ENCODE assay signal across 13 cellular contexts in the genomic region with DNA sequence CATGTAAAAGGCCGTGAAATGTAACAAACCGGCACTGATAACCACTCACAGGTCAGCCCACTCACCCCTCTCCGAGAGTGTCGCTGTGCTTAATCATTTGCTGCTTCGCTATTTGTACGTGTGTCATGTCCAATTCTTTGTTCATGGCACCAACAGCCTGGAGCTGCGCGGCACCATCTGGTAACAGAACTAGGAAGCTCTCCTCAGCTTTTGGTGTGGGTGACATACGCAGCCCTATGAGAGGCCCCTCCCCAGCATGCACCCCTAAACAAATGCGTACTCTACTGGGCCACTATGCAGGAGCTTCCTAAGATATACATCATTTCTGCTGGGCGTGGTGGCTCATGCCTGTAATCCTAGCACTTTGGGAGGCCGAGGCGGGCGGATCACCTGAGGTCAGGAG. TPM values are rescaled to one million over a fixed set of nuclear protein-coding genes. Genes with fewer than 3 reads are reported as not detected.
A peak's percentile ranks its signal among the peaks of the same experiment; 100 is the strongest.
DNase-seq lines count a peak whose midpoint lies in the region; ATAC-seq and TF ChIP-seq lines count a peak whose summit lies in the region.
"Had no signal": no experiment of that assay in that cellular context is flagged by ENCODE, and none has a peak within 500 bp of the region (broad histone marks: within the 10 kb centered on the region; RNA-seq: fewer than 3 reads in every experiment).

No MANE protein-coding gene starts in this region.

- intact Hi-C loops in CD8-positive, alpha-beta T cell (cut with DNase I, micrococcal nuclease) = loop anchor here (1.0 to 2.0 kb wide), 3 partner anchors 20 to 130 kb away; partner anchors contain the start of gene TEX2 (in 1 of the 2)

- peak overlapping the region; percentile 56 for H3K4me3 ChIP-seq in CD8-positive, alpha-beta T cell (ENCODE audit: low read depth, low read length)
- H3K4me3 ChIP-seq in coronary artery = no peak overlapping the region
- H3K4me3 ChIP-seq: gastrocnemius medialis had no signal

- H3K9me3 Mint-ChIP-seq in CD8-positive, alpha-beta T cell = no peaks in the 10 kb centered on the region
- no peaks in the 10 kb centered on the region for H3K9me3 Mint-ChIP-seq in activated naive CD8-positive, alpha-beta T cell (ENCODE audit: low read depth)
- no peaks in the 10 kb centered on the region for H3K9me3 Mint-ChIP-seq in neural crest cell

- peaks cover 25% of the 10 kb centered on the region for H3K36me3 Mint-ChIP-seq in CD8-positive, alpha-beta T cell
- H3K36me3 Mint-ChIP-seq in T-helper 17 cell (ENCODE audit: low read depth) (no peaks in the 10 kb centered on the region), neural crest cell (ENCODE audit: low read depth) (no peaks in the 10 kb centered on the region)
- peaks cover 9% of the 10 kb centered on the region for H3K36me3 Mint-ChIP-seq in activated naive CD8-positive, alpha-beta T cell
- H3K36me3 Mint-ChIP-seq: brain had no signal

- TF ChIP-seq CTCF in CD8-positive, alpha-beta T cell (IDR thresholded peaks at IDR 0.05) = no peak
- TF ChIP-seq CTCF in neural crest cell (conservative IDR thresholded peaks at IDR 0.05) (no peak), coronary artery (IDR thresholded peaks at IDR 0.05) (no peak)

- peak; percentile 76 for ATAC-seq in CD8-positive, alpha-beta T cell
- ATAC-seq in T-helper 17 cell (no peak), HG02623 (IDR thresholded peaks at IDR 0.05; ENCODE audit: unreplicated experiment) (no peak), HG02610 (IDR thresholded peaks at IDR 0.05; ENCODE audit: unreplicated experiment) (no peak)
- ATAC-seq: gastrocnemius medialis had no signal

- peak overlapping the region; percentile 60 for H3K27ac ChIP-seq in CD8-positive, alpha-beta T cell (ENCODE audit: low read depth, low read length)
- no peak overlapping the region for H3K27ac ChIP-seq in coronary artery

- peak overlapping the region; percentile 87 for H3K4me3 Mint-ChIP-seq in CD8-positive, alpha-beta T cell
- H3K4me3 Mint-ChIP-seq in T-helper 17 cell (no peak overlapping the region), neural crest cell (no peak overlapping the region)
- peak overlapping the region; percentile 87 for H3K4me3 Mint-ChIP-seq in activated naive CD8-positive, alpha-beta T cell
- H3K4me3 Mint-ChIP-seq: brain had no signal

- H3K4me1 ChIP-seq in CD8-positive, alpha-beta T cell (ENCODE audit: insufficient read depth, low read length) = peaks cover 79% of the 10 kb centered on the region
- H3K4me1 ChIP-seq: gastrocnemius medialis had no signal

- CTCF ChIA-PET in CD8-positive, alpha-beta T cell (lab: Charles Lee) = interaction anchor here (0.5 to 10.1 kb wide), 6 partner anchors 19 to 345 kb away, joined by 3 to 119 read pairs (median 3); no protein-coding TSS in a partner anchor

- peak overlapping the region; percentile 96 for H3K27ac Mint-ChIP-seq in CD8-positive, alpha-beta T cell
- H3K27ac Mint-ChIP-seq in T-helper 17 cell = peak overlapping the region; percentile 16
- peak overlapping the region; percentile 99 for H3K27ac Mint-ChIP-seq in activated naive CD8-positive, alpha-beta T cell
- peak overlapping the region; percentile 45 for H3K27ac Mint-ChIP-seq in neural crest cell (ENCODE audit: unreplicated experiment)
- H3K27ac Mint-ChIP-seq: brain had no signal

- peaks cover 61% of the 10 kb centered on the region for H3K4me1 Mint-ChIP-seq in CD8-positive, alpha-beta T cell (ENCODE audit: low read depth)
- peaks cover 7% of the 10 kb centered on the region for H3K4me1 Mint-ChIP-seq in T-helper 17 cell
- H3K4me1 Mint-ChIP-seq in activated naive CD8-positive, alpha-beta T cell (ENCODE audit: low read depth) = peaks cover 80% of the 10 kb centered on the region
- peaks cover 5% of the 10 kb centered on the region for H3K4me1 Mint-ChIP-seq in neural crest cell

- H3K27me3 Mint-ChIP-seq in CD8-positive, alpha-beta T cell (ENCODE audit: low read depth) = no peaks in the 10 kb centered on the region
- H3K27me3 Mint-ChIP-seq in T-helper 17 cell (no peaks in the 10 kb centered on the region), neural crest cell (ENCODE audit: low read depth) (no peaks in the 10 kb centered on the region)
- no peaks in the 10 kb centered on the region for H3K27me3 Mint-ChIP-seq in activated naive CD8-positive, alpha-beta T cell

- H3K36me3 ChIP-seq in CD8-positive, alpha-beta T cell (ENCODE audit: insufficient read depth, low read length) = no peaks in the 10 kb centered on the region
- H3K36me3 ChIP-seq: gastrocnemius medialis had no signal

- no peaks in the 10 kb centered on the region for H3K9me3 ChIP-seq in CD8-positive, alpha-beta T cell (ENCODE audit: low read length)
- no peaks in the 10 kb centered on the region for H3K9me3 ChIP-seq in T-helper 17 cell (ENCODE audit: control insufficient read depth, low read length, poor library complexity, severe bottlenecking)
- H3K9me3 ChIP-seq: gastrocnemius medialis had no signal

- no peaks in the 10 kb centered on the region for H3K27me3 ChIP-seq in CD8-positive, alpha-beta T cell (ENCODE audit: insufficient read depth, low read length)
- H3K27me3 ChIP-seq: gastrocnemius medialis had no signal

- POLR2A ChIA-PET in CD8-positive, alpha-beta T cell (lab: Charles Lee) = interaction anchor here (0.7 to 9.0 kb wide), 7 partner anchors 9 to 373 kb away, joined by 3 to 77 read pairs (median 7); partner anchors contain the start of genes CEP95 and DDX5

- DNase-seq in CD8-positive, alpha-beta T cell = peak in 5 of 7 experiments; percentile 28 to 73 (median 59)
- no peak for DNase-seq in T-helper 17 cell
- no peak for DNase-seq in neural crest cell (ENCODE audit: low read depth, low spot score)
- DNase-seq in activated effector memory CD4-positive, alpha-beta T cell treated with Interleukin-2 at 50 U/mL for 16 hours = no peak
- no peak for DNase-seq in coronary artery (ENCODE audit: low spot score)
- DNase-seq: C1 segment of cervical spinal cord, gastrocnemius medialis, midbrain, NCI-H1092 treated with DMSO at 0.1 percent for 48 hours had no signal

RNA-seq across cellular contexts. Expression of gene PECAM1, which starts 2.3 kb away (rescaled TPM):
- 10 to 100 TPM; 64.3 to 70.6 TPM for total RNA-seq in CD8-positive, alpha-beta T cell
- total RNA-seq in T-helper 17 cell = 10 to 100 TPM; 15.5 to 22.7 TPM
- total RNA-seq in neural crest cell = 0.48 and 0.68 TPM in 2 replicates

RNA-seq across cellular contexts. Expression of gene MILR1, which starts 55.9 kb away (rescaled TPM):
- not detected for total RNA-seq in CD8-positive, alpha-beta T cell
- total RNA-seq in T-helper 17 cell (1 to 10 TPM; 1.0 to 1.4 TPM), neural crest cell (not detected in 2 replicates)

Comparison
In these comparisons a context has a peak if more than half of its experiments do, and no peak if none do; other contexts are left out.
1. DNase-seq: peak in CD8-positive, alpha-beta T cell (5 of 7); none in T-helper 17 cell (0 of 3), neural crest cell (single experiment), activated effector memory CD4-positive, alpha-beta T cell treated with Interleukin-2 at 50 U/mL for 16 hours (single experiment) and coronary artery (single experiment).
2. H3K27ac Mint-ChIP-seq: peak in every context shown above with its lines; median percentile 99 in activated naive CD8-positive, alpha-beta T cell; 96 in CD8-positive, alpha-beta T cell; 45 in neural crest cell; 16 in T-helper 17 cell.
3. H3K4me3 Mint-ChIP-seq: peak in CD8-positive, alpha-beta T cell (single experiment) and activated naive CD8-positive, alpha-beta T cell (single experiment); none in T-helper 17 cell (single experiment) and neural crest cell (single experiment).